Comparison of ENCODE assay signal across 7 cellular contexts in the genomic region with DNA sequence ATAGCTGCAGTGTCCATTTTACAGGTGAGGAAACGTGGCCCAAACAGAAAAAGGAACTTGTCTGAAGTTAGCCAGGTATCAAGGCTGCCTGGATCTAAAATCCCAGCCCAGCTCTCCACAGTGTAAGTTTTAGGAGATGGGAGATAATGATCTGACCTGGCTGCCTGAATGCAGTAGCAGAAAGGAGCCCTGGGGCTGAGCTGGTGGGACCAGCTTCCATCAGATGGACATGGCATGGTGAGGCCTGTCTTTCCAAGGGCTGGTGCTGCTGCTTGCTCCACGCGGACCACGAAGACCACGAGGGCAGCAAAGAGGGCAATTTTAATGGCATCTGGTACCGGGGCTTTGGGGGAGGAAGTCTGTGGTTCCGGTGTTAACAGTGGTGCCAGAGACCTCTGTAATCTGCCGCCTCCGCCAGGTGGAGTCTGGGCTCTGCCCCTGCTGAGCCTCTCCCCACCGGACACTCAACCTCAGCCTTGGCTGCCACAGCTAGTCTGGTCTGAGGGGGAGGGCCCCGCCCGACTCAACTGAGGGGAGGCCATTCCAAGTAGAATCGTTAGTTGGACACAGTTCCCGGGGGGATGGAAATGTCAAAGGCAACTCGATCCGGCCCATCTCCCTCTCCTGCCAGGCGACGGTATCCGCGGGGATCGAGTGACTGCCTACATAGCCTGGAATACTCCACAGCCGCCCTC. TPM values are rescaled to one million over a fixed set of nuclear protein-coding genes. Genes with fewer than 3 reads are reported as not detected.
DNase-seq lines count a peak whose midpoint lies in the region; ATAC-seq and TF ChIP-seq lines count a peak whose summit lies in the region.

No MANE protein-coding gene starts in this region.

- peak overlapping the region; percentile 68 for H3K4me3 ChIP-seq in HUES64 (ENCODE audit: low read length)

- TF ChIP-seq CTCF in GM12872 (IDR thresholded peaks at IDR 0.05; ENCODE audit: insufficient read depth, low read depth, low read length), result peak; percentile 46

- H3K4me1 Mint-ChIP-seq in T-helper 2 cell treated with Interferon-gamma antibody and Interleukin-4, amounts not matched to agents 5 μg/mL and 100 μg/mL, for 36 hours (ENCODE audit: low read depth), result peaks cover 27% of the 10 kb centered on the region

- no peaks in the 10 kb centered on the region for H3K9me3 Mint-ChIP-seq in T-helper 2 cell treated with Interferon-gamma antibody and Interleukin-4, amounts not matched to agents 5 μg/mL and 100 μg/mL, for 36 hours

- no peaks in the 10 kb centered on the region for H3K36me3 ChIP-seq in HUES64 (ENCODE audit: insufficient read depth, low read length)

- H3K9ac ChIP-seq in HUES64 (ENCODE audit: low read depth, low read length), result 0 out of 2 replicates have a peak overlapping the region, but pooled peaks have one; percentile 0

- H3K36me3 Mint-ChIP-seq in T-helper 2 cell treated with Interferon-gamma antibody and Interleukin-4, amounts not matched to agents 5 μg/mL and 100 μg/mL, for 36 hours (ENCODE audit: low read depth), result peaks cover 2% of the 10 kb centered on the region

- peaks cover 10% of the 10 kb centered on the region; the same call in 1 of the 2 replicates for H3K4me1 ChIP-seq in HUES64 (ENCODE audit: insufficient read depth, low read length)

- DNase-seq in T-helper 2 cell treated with Interferon-gamma antibody and Interleukin-4, amounts not matched to agents 5 μg/mL and 100 μg/mL, for 36 hours (ENCODE audit: low spot score), result peak; percentile 30
- DNase-seq in central memory CD4-positive, alpha-beta T cell, result peak; percentile 55
- peak; percentile 33 for DNase-seq in kidney glomerular epithelial cell (lab: John Stamatoyannopoulos, UW)
- DNase-seq in stimulated activated CD4-positive, alpha-beta T cell treated with anti-CD3 and anti-CD28 coated beads, Interleukin-1b, Interleukin-23, amount 100 ng/mL, for 48 hours, result peak; percentile 39

- H3K27me3 Mint-ChIP-seq in T-helper 2 cell treated with Interferon-gamma antibody and Interleukin-4, amounts not matched to agents 5 μg/mL and 100 μg/mL, for 36 hours (ENCODE audit: low read depth), result no peaks in the 10 kb centered on the region

- no peak for ATAC-seq in HG02981 (IDR thresholded peaks at IDR 0.05; ENCODE audit: unreplicated experiment)

- WGBS in HUES64, result 6% methylated on average over 22 of the region's 22 CpGs

- no peak overlapping the region for H3K27ac ChIP-seq in HUES64 (ENCODE audit: low read depth, low read length)

- peak overlapping the region; percentile 72 for H3K27ac Mint-ChIP-seq in T-helper 2 cell treated with Interferon-gamma antibody and Interleukin-4, amounts not matched to agents 5 μg/mL and 100 μg/mL, for 36 hours

- peak overlapping the region; percentile 90 for H3K4me3 Mint-ChIP-seq in T-helper 2 cell treated with Interferon-gamma antibody and Interleukin-4, amounts not matched to agents 5 μg/mL and 100 μg/mL, for 36 hours

- no peaks in the 10 kb centered on the region for H3K9me3 ChIP-seq in HUES64 (ENCODE audit: insufficient read depth, low read depth, low read length)

- H3K27me3 ChIP-seq in HUES64 (ENCODE audit: insufficient read depth, low read length), result peaks cover 43% of the 10 kb centered on the region

RNA-seq across cellular contexts. Expression of a gene that starts 0.7 kb away (rescaled TPM):
- polyA plus RNA-seq in HUES64 (2013, experiment 1 of 2), result 5.0 TPM
- polyA plus RNA-seq in HUES64 (2013, experiment 2 of 2), result 6.5 TPM

RNA-seq across cellular contexts. Expression of a gene that starts 46.7 kb away (rescaled TPM):
- polyA plus RNA-seq in HUES64 (2013, experiment 1 of 2), result 11.3 TPM
- 17.9 TPM for polyA plus RNA-seq in HUES64 (2013, experiment 2 of 2)

RNA-seq across cellular contexts. Expression of a gene that starts 47.0 kb away (rescaled TPM):
- 4.6 TPM for polyA plus RNA-seq in HUES64 (2013, experiment 1 of 2)
- 4.6 TPM for polyA plus RNA-seq in HUES64 (2013, experiment 2 of 2)
